Comparison of ENCODE assay signal across 12 cellular contexts in the genomic region with DNA sequence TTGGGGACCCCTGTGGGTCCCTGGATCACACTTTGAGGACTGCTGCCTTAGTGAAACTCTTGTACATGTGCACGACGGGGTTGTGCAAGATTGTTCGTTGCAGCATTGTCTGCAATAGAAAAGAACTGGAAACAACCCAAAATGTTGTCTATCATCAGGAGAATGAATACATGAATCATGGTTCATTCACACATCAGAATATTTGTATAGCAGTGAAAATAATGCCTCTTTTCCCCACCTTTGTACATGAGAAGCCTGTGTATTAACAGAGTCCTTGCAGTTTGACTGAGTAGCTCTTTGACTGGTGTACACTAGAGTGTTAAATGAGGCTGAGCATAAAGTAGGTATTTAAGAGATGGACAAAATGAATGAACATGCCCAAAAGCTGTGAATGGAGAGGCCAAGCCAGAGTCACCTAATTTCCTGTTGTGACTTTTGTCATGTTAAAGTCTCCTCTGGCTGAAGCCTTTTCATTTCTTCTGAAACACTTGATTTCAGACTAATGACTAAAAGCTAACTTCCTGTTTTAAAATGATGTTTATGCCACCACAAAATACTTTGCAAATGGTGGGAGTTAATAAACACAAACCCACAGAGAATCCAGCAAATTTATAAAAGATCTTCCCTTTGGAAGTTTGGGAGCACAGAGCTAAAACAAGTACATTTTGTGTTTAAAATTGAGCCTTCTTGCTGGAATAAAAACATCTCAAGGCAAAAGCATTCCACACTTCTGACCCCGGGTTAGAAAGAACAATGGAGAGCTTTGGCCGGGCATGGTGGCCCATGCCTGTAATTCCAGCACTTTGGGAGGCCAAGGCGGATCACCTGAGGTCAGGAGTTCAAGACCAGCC. TPM values are rescaled to one million over a fixed set of nuclear protein-coding genes. Genes with fewer than 3 reads are reported as not detected.
DNase-seq lines count a peak whose midpoint lies in the region; ATAC-seq and TF ChIP-seq lines count a peak whose summit lies in the region.
"Had no signal": no experiment of that assay in that cellular context is flagged by ENCODE, and none has a peak within 500 bp of the region (broad histone marks: within the 10 kb centered on the region; RNA-seq: fewer than 3 reads in every experiment).

No MANE protein-coding gene starts in this region.

- no peaks in the 10 kb centered on the region for H3K27me3 Mint-ChIP-seq in activated CD4-positive, alpha-beta memory T cell treated with anti-CD3 and anti-CD28 coated beads for 36 hours

- peaks cover 79% of the 10 kb centered on the region for H3K4me1 Mint-ChIP-seq in activated CD4-positive, alpha-beta memory T cell treated with anti-CD3 and anti-CD28 coated beads for 36 hours (ENCODE audit: low read depth)

- peak; percentile 63 to 71 for DNase-seq in HL-60 (ENCODE audit: low read depth in 1 of 2, low spot score in 1 of 2)
- no peak for DNase-seq in activated CD4-positive, alpha-beta memory T cell treated with anti-CD3 and anti-CD28 coated beads for 36 hours
- DNase-seq in kidney glomerular epithelial cell (lab: John Stamatoyannopoulos, UW), result peak; percentile 13
- DNase-seq in NCI-H128 (lab: John Stamatoyannopoulos, UW; ENCODE audit: unreplicated experiment), result no peak
- no peak for DNase-seq in hepatocyte (ENCODE audit: low spot score)
- DNase-seq: DMS79, NCI-H1048, transverse colon had no signal

- peak overlapping the region; percentile 3 for H3K4me3 Mint-ChIP-seq in activated CD4-positive, alpha-beta memory T cell treated with anti-CD3 and anti-CD28 coated beads for 36 hours

- H3K9me3 Mint-ChIP-seq in activated CD4-positive, alpha-beta memory T cell treated with anti-CD3 and anti-CD28 coated beads for 36 hours, result no peaks in the 10 kb centered on the region

- H3K9me3 ChIP-seq in BLaER1 treated with 17β-estradiol and CSF1 and Interleukin-3, amounts not matched to agents 10 nM and 100 nM (replicated peaks in 1 of 11), result no peaks in the 10 kb centered on the region
- no peaks in the 10 kb centered on the region for H3K9me3 ChIP-seq in hepatocyte (ENCODE audit: low read depth)
- H3K9me3 ChIP-seq: transverse colon had no signal

- peak overlapping the region; percentile 65 for H3K27ac Mint-ChIP-seq in activated CD4-positive, alpha-beta memory T cell treated with anti-CD3 and anti-CD28 coated beads for 36 hours

- peak overlapping the region; percentile 36 to 97 (median 80) for H3K4me2 ChIP-seq in BLaER1 treated with 17β-estradiol and CSF1 and Interleukin-3, amounts not matched to agents 10 nM and 100 nM
- H3K4me2 ChIP-seq in hepatocyte, result no peak overlapping the region

- POLR2A ChIA-PET in activated CD4-positive, alpha-beta memory T cell treated with anti-CD3 and anti-CD28 coated beads for 36 hours (lab: Charles Lee), result interaction anchor here (0.9 to 5.9 kb wide), 6 partner anchors 10 to 116 kb away, joined by 3 to 42 read pairs (median 6); a partner anchor contains a TSS

- peak overlapping the region; percentile 21 to 96 (median 68); a peak in 21 of 22 replicates for H3K27ac ChIP-seq in BLaER1 treated with 17β-estradiol and CSF1 and Interleukin-3, amounts not matched to agents 10 nM and 100 nM
- H3K27ac ChIP-seq in HL-60 (replicated peaks), result peak overlapping the region; percentile 55
- no peak overlapping the region for H3K27ac ChIP-seq in hepatocyte

- H3K79me2 ChIP-seq in hepatocyte, result no peaks in the 10 kb centered on the region

- H4K20me1 ChIP-seq in BLaER1 treated with 17β-estradiol and CSF1 and Interleukin-3, amounts not matched to agents 10 nM and 100 nM, result no peaks in the 10 kb centered on the region
- H4K20me1 ChIP-seq in hepatocyte (ENCODE audit: insufficient read depth, poor library complexity, severe bottlenecking), result no peaks in the 10 kb centered on the region

- no peaks in the 10 kb centered on the region for H3K27me3 ChIP-seq in BLaER1 treated with 17β-estradiol and CSF1 and Interleukin-3, amounts not matched to agents 10 nM and 100 nM
- H3K27me3 ChIP-seq in HL-60 (ENCODE audit: insufficient read depth, poor library complexity, severe bottlenecking) (no peaks in the 10 kb centered on the region), hepatocyte (no peaks in the 10 kb centered on the region)
- H3K27me3 ChIP-seq: transverse colon had no signal

- H3K36me3 ChIP-seq in BLaER1 treated with 17β-estradiol and CSF1 and Interleukin-3, amounts not matched to agents 10 nM and 100 nM, result no peaks in the 10 kb centered on the region
- no peaks in the 10 kb centered on the region for H3K36me3 ChIP-seq in hepatocyte (replicated peaks; ENCODE audit: insufficient read depth, low read depth)
- H3K36me3 ChIP-seq: transverse colon had no signal

- intact Hi-C loops in activated CD4-positive, alpha-beta memory T cell treated with anti-CD3 and anti-CD28 coated beads for 36 hours (cut with micrococcal nuclease), result loop anchor here (5.0 kb wide), 1 partner anchor 291 kb away; no protein-coding TSS in a partner anchor

- no peak overlapping the region for H2AFZ ChIP-seq in hepatocyte

- H3K9ac ChIP-seq in BLaER1 treated with 17β-estradiol and CSF1 and Interleukin-3, amounts not matched to agents 10 nM and 100 nM, result peak overlapping the region in 8 of 11 experiments; percentile 4 to 61 (median 19); a peak in 10 of 22 replicates

- H3K36me3 Mint-ChIP-seq in activated CD4-positive, alpha-beta memory T cell treated with anti-CD3 and anti-CD28 coated beads for 36 hours, result no peaks in the 10 kb centered on the region

- WGBS in hepatocyte (ENCODE audit: low lambda C conversion rate, missing lambda C conversion rate), result 76% methylated on average over 6 of the region's 6 CpGs

- H3K4me1 ChIP-seq in BLaER1 treated with 17β-estradiol and CSF1 and Interleukin-3, amounts not matched to agents 10 nM and 100 nM, result peaks cover 66 to 98% (median 94%) of the 10 kb centered on the region in 10 experiments
- peaks cover 7% of the 10 kb centered on the region for H3K4me1 ChIP-seq in hepatocyte (ENCODE audit: insufficient read depth)

- TF ChIP-seq CTCF in HL-60 (IDR thresholded peaks at IDR 0.05; ENCODE audit: insufficient read depth, low read length) (no peak), hepatocyte (IDR thresholded peaks at IDR 0.05; ENCODE audit: poor library complexity) (no peak)

- H3K9me2 ChIP-seq in hepatocyte (replicated peaks; ENCODE audit: insufficient read depth), result no peaks in the 10 kb centered on the region

- ATAC-seq in GM18519 (IDR thresholded peaks at IDR 0.05; ENCODE audit: low FRiP score, unreplicated experiment) (no peak), HG03280 (IDR thresholded peaks at IDR 0.05; ENCODE audit: unreplicated experiment) (no peak)
- ATAC-seq: SK-N-SH treated with all-trans-retinoic acid at 6 μM for 48 hours had no signal

- CTCF ChIA-PET in activated CD4-positive, alpha-beta memory T cell treated with anti-CD3 and anti-CD28 coated beads for 36 hours (lab: Charles Lee), result interaction anchor here (0.7 to 4.8 kb wide), 13 partner anchors 11 to 126 kb away, joined by 3 to 22 read pairs (median 5); no protein-coding TSS in a partner anchor

- no peak overlapping the region for H3K4me3 ChIP-seq in BLaER1 treated with 17β-estradiol and CSF1 and Interleukin-3, amounts not matched to agents 10 nM and 100 nM
- H3K4me3 ChIP-seq in HL-60 (replicated peaks; ENCODE audit: insufficient read depth, low read length) (no peak overlapping the region), hepatocyte (no peak overlapping the region)
- H3K4me3 ChIP-seq: transverse colon had no signal

RNA-seq across cellular contexts. Expression of a gene that starts 20.6 kb away (rescaled TPM):
- 10 to 100 TPM; 46.1 to 48.9 TPM for total RNA-seq in activated CD4-positive, alpha-beta memory T cell treated with anti-CD3 and anti-CD28 coated beads for 36 hours
- total RNA-seq in hepatocyte, result 55.4 and 61.2 TPM in 2 replicates
- polyA plus RNA-seq in hepatocyte, result 25.7 and 30.5 TPM in 2 replicates

Comparison
In these comparisons a context has a peak if more than half of its experiments do, and no peak if none do; other contexts are left out.
1. DNase-seq: peak in HL-60 (2 of 2) and kidney glomerular epithelial cell (single experiment); none in activated CD4-positive, alpha-beta memory T cell treated with anti-CD3 and anti-CD28 coated beads for 36 hours (single experiment), NCI-H128 (single experiment) and hepatocyte (single experiment).